In genomic region chr2:230913406-230913805, GRCh38 we compare ENCODE assay signal across 1 cellular context.
TF ChIP-seq lines count a peak whose summit lies in the region.

No MANE protein-coding gene starts in this region.

TF ChIP-seq in IMR-90, 13 proteins besides CTCF, POLR2A, EP300 and RAD21 (continued from another document):
- TF ChIP-seq MXI1 (IDR thresholded peaks at IDR 0.05; ENCODE audit: borderline replicate concordance, low read depth, low read length) = no peak
- no peak for TF ChIP-seq RCOR1 (IDR thresholded peaks at IDR 0.05; ENCODE audit: insufficient replicate concordance, low read length)
- TF ChIP-seq SMC3 (IDR thresholded peaks at IDR 0.05; ENCODE audit: low read depth, low read length) = no peak
- no peak for TF ChIP-seq BHLHE40 (IDR thresholded peaks at IDR 0.05; ENCODE audit: low read depth, low read length)
- no peak for TF ChIP-seq ELK1 (IDR thresholded peaks at IDR 0.05; ENCODE audit: borderline replicate concordance, low read depth, low read length)
- TF ChIP-seq NFE2L2 (IDR thresholded peaks at IDR 0.05; ENCODE audit: low read depth, low read length) = no peak
- TF ChIP-seq CHD1 (IDR thresholded peaks at IDR 0.05; ENCODE audit: low read depth, low read length) = no peak
TF ChIP-seq in IMR-90: peak in this region for 0.
